ENCODE assay signal across 2 cellular contexts in the genomic region with DNA sequence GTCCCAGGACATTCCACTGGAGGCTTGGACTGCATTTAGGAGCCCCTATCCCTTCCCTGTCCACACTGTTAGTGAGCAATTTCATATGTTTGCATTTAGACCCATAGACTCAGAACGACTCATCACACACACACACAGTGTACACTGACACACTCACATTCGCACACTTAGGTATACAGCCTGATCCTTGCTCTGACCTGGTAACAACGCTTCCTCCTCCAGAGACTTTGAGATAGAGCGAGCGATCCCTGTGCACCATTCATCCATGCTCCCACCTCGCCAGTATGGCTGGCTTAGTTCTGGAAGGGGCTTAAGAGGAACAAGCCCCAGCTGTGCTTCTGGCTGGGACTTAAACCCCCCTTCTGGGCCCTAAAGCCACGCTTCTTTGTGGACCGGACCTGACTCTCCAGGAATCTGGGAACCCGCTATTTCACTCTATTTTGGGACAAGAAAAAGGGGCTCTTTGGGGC.
TF ChIP-seq lines count a peak whose summit lies in the region.

No MANE protein-coding gene starts in this region.

TF ChIP-seq in A549, 52 proteins besides CTCF, POLR2A, EP300 and RAD21:
- TF ChIP-seq ATOH8 (CRISPR knock-in tag; IDR thresholded peaks at IDR 0.05; ENCODE audit: low read depth) (no peak), KDM5A (IDR thresholded peaks at IDR 0.05) (no peak), JUNB (IDR thresholded peaks at IDR 0.05) (no peak), ZC3H11A (IDR thresholded peaks at IDR 0.05) (no peak), BHLHE40 (IDR thresholded peaks at IDR 0.05; ENCODE audit: low read depth, low read length) (no peak), POLR2AphosphoS2 (conservative IDR thresholded peaks at IDR 0.05; ENCODE audit: low read length) (no peak), SMC3 (IDR thresholded peaks at IDR 0.05) (no peak), ZNF302 (CRISPR knock-in tag; IDR thresholded peaks at IDR 0.05) (no peak), NR3C1 (IDR thresholded peaks at IDR 0.05) (no peak), CHD4 (IDR thresholded peaks at IDR 0.05; ENCODE audit: borderline replicate concordance) (no peak), ZSCAN20 (CRISPR knock-in tag; IDR thresholded peaks at IDR 0.05) (no peak), MAX (IDR thresholded peaks at IDR 0.05) (no peak), CHD2 (IDR thresholded peaks at IDR 0.05; ENCODE audit: low read length, partially characterized antibody) (no peak), NPAS2 (CRISPR knock-in tag; IDR thresholded peaks at IDR 0.05; ENCODE audit: borderline replicate concordance) (no peak), MYC (IDR thresholded peaks at IDR 0.05; ENCODE audit: borderline replicate concordance, low read length) (no peak), JUN (IDR thresholded peaks at IDR 0.05) (no peak), NFE2L2 (conservative IDR thresholded peaks at IDR 0.05; ENCODE audit: low read length) (no peak), HDAC2 (IDR thresholded peaks at IDR 0.05) (no peak; the same call in 1 of the 2 replicates)
- TF ChIP-seq, protein P1, sequence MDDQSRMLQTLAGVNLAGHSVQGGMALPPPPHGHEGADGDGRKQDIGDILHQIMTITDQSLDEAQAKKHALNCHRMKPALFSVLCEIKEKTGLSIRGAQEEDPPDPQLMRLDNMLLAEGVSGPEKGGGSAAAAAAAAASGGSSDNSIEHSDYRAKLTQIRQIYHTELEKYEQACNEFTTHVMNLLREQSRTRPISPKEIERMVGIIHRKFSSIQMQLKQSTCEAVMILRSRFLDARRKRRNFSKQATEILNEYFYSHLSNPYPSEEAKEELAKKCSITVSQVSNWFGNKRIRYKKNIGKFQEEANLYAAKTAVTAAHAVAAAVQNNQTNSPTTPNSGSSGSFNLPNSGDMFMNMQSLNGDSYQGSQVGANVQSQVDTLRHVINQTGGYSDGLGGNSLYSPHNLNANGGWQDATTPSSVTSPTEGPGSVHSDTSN (IDR thresholded peaks at IDR 0.05): no peak

TF ChIP-seq in HCT116, 20 proteins besides CTCF, POLR2A, EP300 and RAD21:
- no peak for TF ChIP-seq ZBTB33 (IDR thresholded peaks at IDR 0.05; ENCODE audit: extremely low read depth, insufficient replicate concordance, low read length)
- TF ChIP-seq, protein P2, sequence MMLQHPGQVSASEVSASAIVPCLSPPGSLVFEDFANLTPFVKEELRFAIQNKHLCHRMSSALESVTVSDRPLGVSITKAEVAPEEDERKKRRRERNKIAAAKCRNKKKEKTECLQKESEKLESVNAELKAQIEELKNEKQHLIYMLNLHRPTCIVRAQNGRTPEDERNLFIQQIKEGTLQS (IDR thresholded peaks at IDR 0.05): no peak
- TF ChIP-seq SIN3A (IDR thresholded peaks at IDR 0.05; ENCODE audit: low read depth): no peak
- TF ChIP-seq ELF1 (IDR thresholded peaks at IDR 0.05; ENCODE audit: borderline replicate concordance, low read depth): no peak
- no peak for TF ChIP-seq FOSL1 (IDR thresholded peaks at IDR 0.05; ENCODE audit: low read depth)
- TF ChIP-seq REST (IDR thresholded peaks at IDR 0.05; ENCODE audit: low read depth): no peak
- TF ChIP-seq JUND (IDR thresholded peaks at IDR 0.05): no peak
- no peak for TF ChIP-seq ZFX (IDR thresholded peaks at IDR 0.05)
- no peak for TF ChIP-seq ZNF274 (IDR thresholded peaks at IDR 0.05; ENCODE audit: low read depth, low read length)
- TF ChIP-seq EZH2 (IDR thresholded peaks at IDR 0.05): no peak
- TF ChIP-seq CBX3 (IDR thresholded peaks at IDR 0.05; ENCODE audit: low read depth): no peak
- no peak for TF ChIP-seq YY1 (IDR thresholded peaks at IDR 0.05; ENCODE audit: extremely low read depth, insufficient replicate concordance, low read depth, low read length)
- TF ChIP-seq TCF7L2 (IDR thresholded peaks at IDR 0.05; ENCODE audit: borderline replicate concordance, extremely low read depth, insufficient read depth, insufficient read length): no peak
- TF ChIP-seq CEBPB (IDR thresholded peaks at IDR 0.05; ENCODE audit: low read depth): no peak
- TF ChIP-seq MAX (IDR thresholded peaks at IDR 0.05): no peak
